Comparison of ENCODE assay signal across 23 cellular contexts in the genomic region with DNA sequence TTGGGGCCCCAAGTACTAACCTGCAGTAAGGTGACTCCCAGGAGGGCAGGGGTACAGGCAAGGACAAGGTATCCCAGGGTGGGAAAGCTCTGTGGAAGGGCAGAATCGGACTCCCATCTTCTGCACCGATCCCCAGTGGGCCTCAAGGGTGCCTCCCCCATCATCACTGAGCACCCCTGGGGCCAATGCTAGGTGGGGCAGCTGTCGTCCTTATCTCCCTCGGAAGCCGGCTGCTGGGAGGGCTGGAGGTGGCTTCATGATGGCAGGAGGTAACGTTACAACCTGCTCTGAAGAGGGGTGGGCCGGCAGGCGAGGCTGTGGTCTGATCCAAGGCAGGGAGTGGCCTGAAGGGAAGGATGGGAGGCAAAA.
"Had no signal": no experiment of that assay in that cellular context is flagged by ENCODE, and none has a peak within 500 bp of the region (broad histone marks: within the 10 kb centered on the region; RNA-seq: fewer than 3 reads in every experiment).

No MANE protein-coding gene starts in this region.

- H3K4me3 Mint-ChIP-seq: mesothelial cell of epicardium; natural killer cell; neural crest cell; stimulated activated effector memory CD8-positive, alpha-beta T cell treated with anti-CD3 and anti-CD28 coated beads, Interleukin-12 subunit alpha, Interleukin-12 subunit beta, amount 100 ng/mL, for 72 hours had no signal

- H3K27ac ChIP-seq: coronary artery, epithelial cell of prostate, esophagus squamous epithelium, gastroesophageal sphincter, parathyroid adenoma, tibial artery, upper lobe of left lung had no signal

- H3K36me3 ChIP-seq: esophagus squamous epithelium, gastroesophageal sphincter, tibial artery, upper lobe of left lung had no signal

- H3K36me3 Mint-ChIP-seq: mesothelial cell of epicardium; natural killer cell; stimulated activated effector memory CD8-positive, alpha-beta T cell treated with anti-CD3 and anti-CD28 coated beads, Interleukin-12 subunit alpha, Interleukin-12 subunit beta, amount 100 ng/mL, for 72 hours had no signal

- H2AFZ ChIP-seq: parathyroid adenoma had no signal

- H3K27me3 ChIP-seq: upper lobe of left lung had no signal

- H3K9me3 Mint-ChIP-seq: natural killer cell had no signal

- DNase-seq: caudate nucleus; effector memory CD4-positive, alpha-beta T cell; esophagus squamous epithelium; foreskin fibroblast; glutamatergic neuron; mammary epithelial cell; natural killer cell; occipital lobe; stimulated activated CD4-positive, alpha-beta T cell treated with anti-CD3 and anti-CD28 coated beads, Interleukin-4, amount 100 ng/mL, for 1 hour; stimulated activated CD8-positive, alpha-beta memory T cell treated with anti-CD3 and anti-CD28 coated beads, Interleukin-4, amount 100 ng/mL, for 48 hours; stimulated activated naive CD8-positive, alpha-beta T cell treated with anti-CD3 and anti-CD28 coated beads, Interleukin-15, Interleukin-2, amounts not matched to agents 100 U/mL and 50 U/mL, for 24 hours; upper lobe of left lung had no signal

- H3K4me1 ChIP-seq: parathyroid adenoma, upper lobe of left lung had no signal

- H3K27ac Mint-ChIP-seq: mesothelial cell of epicardium; natural killer cell; stimulated activated effector memory CD8-positive, alpha-beta T cell treated with anti-CD3 and anti-CD28 coated beads, Interleukin-12 subunit alpha, Interleukin-12 subunit beta, amount 100 ng/mL, for 72 hours had no signal

- H3K9ac ChIP-seq: parathyroid adenoma had no signal

- ATAC-seq: left lobe of liver; natural killer cell; stimulated activated effector memory CD8-positive, alpha-beta T cell treated with anti-CD3 and anti-CD28 coated beads, Interleukin-12 subunit alpha, Interleukin-12 subunit beta, amount 100 ng/mL, for 72 hours; stimulated activated naive CD8-positive, alpha-beta T cell treated with anti-CD3 and anti-CD28 coated beads, Interleukin-15, Interleukin-2, amounts not matched to agents 100 U/mL and 50 U/mL, for 24 hours had no signal

- H3K4me3 ChIP-seq: coronary artery, dorsolateral prefrontal cortex, esophagus squamous epithelium, gastroesophageal sphincter, smooth muscle cell, tibial artery, upper lobe of left lung had no signal
